In the genomic region with DNA sequence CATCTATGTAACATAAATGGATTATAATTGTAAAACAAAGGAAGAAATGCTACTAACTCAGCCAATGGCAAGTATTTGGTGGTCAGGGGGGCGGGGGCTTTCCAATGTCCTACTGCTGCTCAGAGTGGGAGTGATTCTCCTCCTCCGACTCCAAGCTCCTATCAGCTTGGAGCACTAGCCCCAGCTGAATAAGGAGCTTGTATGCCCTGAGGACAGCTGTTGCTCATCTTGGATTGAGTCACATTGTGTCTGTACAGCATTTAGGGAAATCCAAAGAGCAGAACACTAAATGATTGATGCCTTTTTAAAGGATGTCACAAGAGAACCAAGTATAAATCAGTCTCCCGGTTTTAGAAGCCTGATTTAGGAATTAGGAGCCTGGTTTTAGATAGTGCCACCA, we compare ENCODE assay signal across 28 cellular contexts.
DNase-seq lines count a peak whose midpoint lies in the region; TF ChIP-seq lines count a peak whose summit lies in the region.
"Had no signal": no experiment of that assay in that cellular context is flagged by ENCODE, and none has a peak within 500 bp of the region (broad histone marks: within the 10 kb centered on the region; RNA-seq: fewer than 3 reads in every experiment).

No MANE protein-coding gene starts in this region.

- TF ChIP-seq CTCF in osteocyte (IDR thresholded peaks at IDR 0.05) = no peak

- no peaks in the 10 kb centered on the region for H3K36me3 Mint-ChIP-seq in osteocyte (ENCODE audit: unreplicated experiment)
- H3K36me3 Mint-ChIP-seq: activated naive CD4-positive, alpha-beta T cell treated with anti-CD3 and anti-CD28 coated beads, Interleukin-2, amount 10 ng/mL, durations not matched to agents 7 days and 5 days; naive B cell had no signal

- peaks cover 31% of the 10 kb centered on the region for H3K4me1 Mint-ChIP-seq in osteocyte (ENCODE audit: unreplicated experiment)
- H3K4me1 Mint-ChIP-seq: activated naive CD4-positive, alpha-beta T cell treated with anti-CD3 and anti-CD28 coated beads, Interleukin-2, amount 10 ng/mL, durations not matched to agents 7 days and 5 days; naive B cell had no signal

- H3K4me3 Mint-ChIP-seq in osteocyte (ENCODE audit: unreplicated experiment) = no peak overlapping the region
- H3K4me3 Mint-ChIP-seq: activated CD8-positive, alpha-beta T cell treated with anti-CD3 and anti-CD28 coated beads, Interleukin-2, amount 10 ng/mL, durations not matched to agents 7 days and 5 days; activated naive CD4-positive, alpha-beta T cell treated with anti-CD3 and anti-CD28 coated beads, Interleukin-2, amount 10 ng/mL, durations not matched to agents 7 days and 5 days; activated T-cell treated with anti-CD3 and anti-CD28 coated beads, Interleukin-2, amount 50 U/mL, for 24 hours; naive B cell had no signal

- DNase-seq in DMS 273 (lab: John Stamatoyannopoulos, UW; ENCODE audit: unreplicated experiment) = peak; percentile 22
- no peak for DNase-seq in DMS 273 treated with DMSO at 0.1 percent for 48 hours (lab: John Stamatoyannopoulos, UW)
- DNase-seq in T1000 (lab: John Stamatoyannopoulos, UW) = peak; percentile 64
- peak; percentile 21 for DNase-seq in fibroblast of peridontal ligament (ENCODE audit: extremely low read depth)
- DNase-seq in osteocyte (ENCODE audit: extremely low spot score, unreplicated experiment) = no peak
- no peak for DNase-seq in NCI-H1694 (lab: John Stamatoyannopoulos, UW)
- DNase-seq in NCI-H146 treated with DMSO at 0.1 percent for 48 hours (lab: John Stamatoyannopoulos, UW; ENCODE audit: unreplicated experiment) = no peak
- DNase-seq in activated effector memory CD4-positive, alpha-beta T cell treated with Interleukin-2 at 50 U/mL for 16 hours = no peak
- DNase-seq: activated CD8-positive, alpha-beta T cell treated with anti-CD3 and anti-CD28 coated beads, Interleukin-2, amount 10 ng/mL, durations not matched to agents 7 days and 5 days; activated naive CD4-positive, alpha-beta T cell treated with anti-CD3 and anti-CD28 coated beads, Interleukin-2, amount 10 ng/mL, durations not matched to agents 7 days and 5 days; activated T-cell treated with anti-CD3 and anti-CD28 coated beads, Interleukin-2, amount 50 U/mL, for 24 hours; BE2C; cerebellar nuclear complex; COR-L47; effector memory CD4-positive, alpha-beta T cell; GF-D8; GOT3; hypothalamus; KBM-7; lower lobe of right lung; naive B cell; NCI-H1930; NCI-H345; NK-92 treated with Interleukin-12 subunit alpha and Interleukin-12 subunit beta, amount 100 ng/mL, for 24 hours; ovary; SK-N-SH; stimulated activated CD4-positive, alpha-beta T cell treated with anti-CD3 and anti-CD28 coated beads, Interleukin-15, amount 100 ng/mL, for 24 hours; substantia nigra had no signal

- no peaks in the 10 kb centered on the region for H3K9me3 Mint-ChIP-seq in osteocyte (ENCODE audit: unreplicated experiment)
- H3K9me3 Mint-ChIP-seq: activated naive CD4-positive, alpha-beta T cell treated with anti-CD3 and anti-CD28 coated beads, Interleukin-2, amount 10 ng/mL, durations not matched to agents 7 days and 5 days; activated T-cell treated with anti-CD3 and anti-CD28 coated beads, Interleukin-2, amount 50 U/mL, for 24 hours had no signal

- peak overlapping the region; percentile 36 for H3K27ac Mint-ChIP-seq in osteocyte (ENCODE audit: unreplicated experiment)
- H3K27ac Mint-ChIP-seq: activated CD8-positive, alpha-beta T cell treated with anti-CD3 and anti-CD28 coated beads, Interleukin-2, amount 10 ng/mL, durations not matched to agents 7 days and 5 days; activated naive CD4-positive, alpha-beta T cell treated with anti-CD3 and anti-CD28 coated beads, Interleukin-2, amount 10 ng/mL, durations not matched to agents 7 days and 5 days; activated T-cell treated with anti-CD3 and anti-CD28 coated beads, Interleukin-2, amount 50 U/mL, for 24 hours; naive B cell had no signal

- H3K27me3 Mint-ChIP-seq in osteocyte (ENCODE audit: unreplicated experiment) = no peaks in the 10 kb centered on the region
- H3K27me3 Mint-ChIP-seq: activated naive CD4-positive, alpha-beta T cell treated with anti-CD3 and anti-CD28 coated beads, Interleukin-2, amount 10 ng/mL, durations not matched to agents 7 days and 5 days; activated T-cell treated with anti-CD3 and anti-CD28 coated beads, Interleukin-2, amount 50 U/mL, for 24 hours had no signal

Comparison
In these comparisons a context has a peak if more than half of its experiments do, and no peak if none do; other contexts are left out.
1. DNase-seq: peak in DMS 273 (single experiment), T1000 (single experiment) and fibroblast of peridontal ligament (single experiment); none in DMS 273 treated with DMSO at 0.1 percent for 48 hours (single experiment), osteocyte (single experiment), NCI-H1694 (single experiment), NCI-H146 treated with DMSO at 0.1 percent for 48 hours (single experiment) and activated effector memory CD4-positive, alpha-beta T cell treated with Interleukin-2 at 50 U/mL for 16 hours (single experiment).